In genomic region chr11:122979815-122980656, GRCh38 we compare ENCODE assay signal across 26 cellular contexts. TPM values are rescaled to one million over a fixed set of nuclear protein-coding genes. Genes with fewer than 3 reads are reported as not detected.
DNase-seq lines count a peak whose midpoint lies in the region; ATAC-seq and TF ChIP-seq lines count a peak whose summit lies in the region.
"Had no signal": no experiment of that assay in that cellular context is flagged by ENCODE, and none has a peak within 500 bp of the region (broad histone marks: within the 10 kb centered on the region; RNA-seq: fewer than 3 reads in every experiment).

No MANE protein-coding gene starts in this region.

- H4K8ac ChIP-seq in mesendoderm (ENCODE audit: low read depth, low read length) = no peak overlapping the region

- H3K9me3 Mint-ChIP-seq in activated T-cell treated with anti-CD3 and anti-CD28 coated beads, Interleukin-2, amount 50 U/mL, for 72 hours = no peaks in the 10 kb centered on the region
- H3K9me3 Mint-ChIP-seq in activated T-cell treated with anti-CD3 and anti-CD28 coated beads, Interleukin-2, amount 50 U/mL, for 4 hours = no peaks in the 10 kb centered on the region
- H3K9me3 Mint-ChIP-seq in activated T-helper 1 cell treated with anti-CD3 and anti-CD28 coated beads, Interleukin-12 subunit alpha, Interleukin-12 subunit beta, Interleukin-2, Interleukin-4 antibody, amounts not matched to agents 30 ng/mL and 10 ng/mL and 1 ng/mL, durations not matched to agents 14 hours and 24 hours and 36 hours = no peaks in the 10 kb centered on the region
- H3K9me3 Mint-ChIP-seq in type B pancreatic cell = no peaks in the 10 kb centered on the region
- H3K9me3 Mint-ChIP-seq: activated B cell treated with CpG ODN at 0.5 μM for 24 hours; activated naive CD4-positive, alpha-beta T cell treated with anti-CD3 and anti-CD28 coated beads for 36 hours; CD8-positive, alpha-beta T cell; stimulated activated naive CD8-positive, alpha-beta T cell treated with anti-CD3 and anti-CD28 coated beads, Interleukin-15, Interleukin-2, amounts not matched to agents 100 ng/mL and 50 ng/mL, for 24 hours had no signal

- H2BK120ac ChIP-seq in mesendoderm (ENCODE audit: low read depth, low read length) = no peak overlapping the region

- peak overlapping the region; percentile 20 for H3K27ac Mint-ChIP-seq in activated T-cell treated with anti-CD3 and anti-CD28 coated beads, Interleukin-2, amount 50 U/mL, for 72 hours
- H3K27ac Mint-ChIP-seq in activated T-helper 1 cell treated with anti-CD3 and anti-CD28 coated beads, Interleukin-12 subunit alpha, Interleukin-12 subunit beta, Interleukin-2, Interleukin-4 antibody, amounts not matched to agents 30 ng/mL and 10 ng/mL and 1 ng/mL, durations not matched to agents 14 hours and 24 hours and 36 hours = peak overlapping the region; percentile 65
- H3K27ac Mint-ChIP-seq in type B pancreatic cell = no peak overlapping the region
- H3K27ac Mint-ChIP-seq: activated B cell treated with CpG ODN at 0.5 μM for 24 hours; activated naive CD4-positive, alpha-beta T cell treated with anti-CD3 and anti-CD28 coated beads for 36 hours; CD8-positive, alpha-beta T cell; stimulated activated naive CD8-positive, alpha-beta T cell treated with anti-CD3 and anti-CD28 coated beads, Interleukin-15, Interleukin-2, amounts not matched to agents 100 ng/mL and 50 ng/mL, for 24 hours had no signal

- peaks cover 96% of the 10 kb centered on the region for H3K27me3 Mint-ChIP-seq in activated T-cell treated with anti-CD3 and anti-CD28 coated beads, Interleukin-2, amount 50 U/mL, for 72 hours (ENCODE audit: low read depth)
- peaks cover 90% of the 10 kb centered on the region for H3K27me3 Mint-ChIP-seq in activated T-cell treated with anti-CD3 and anti-CD28 coated beads, Interleukin-2, amount 50 U/mL, for 4 hours (ENCODE audit: low read depth)
- H3K27me3 Mint-ChIP-seq in activated T-helper 1 cell treated with anti-CD3 and anti-CD28 coated beads, Interleukin-12 subunit alpha, Interleukin-12 subunit beta, Interleukin-2, Interleukin-4 antibody, amounts not matched to agents 30 ng/mL and 10 ng/mL and 1 ng/mL, durations not matched to agents 14 hours and 24 hours and 36 hours (ENCODE audit: insufficient read depth) = peaks cover 91% of the 10 kb centered on the region
- H3K27me3 Mint-ChIP-seq in type B pancreatic cell = peaks cover 99% of the 10 kb centered on the region

- H3K27ac ChIP-seq in mesendoderm (ENCODE audit: low read depth, low read length) = no peak overlapping the region
- H3K27ac ChIP-seq: brain microvascular endothelial cell, coronary artery, ovary had no signal

- ATAC-seq in activated T-cell treated with anti-CD3 and anti-CD28 coated beads, Interleukin-2, amount 50 U/mL, for 72 hours (replicated peaks in 1 of 2) = no peak
- no peak for ATAC-seq in activated T-cell treated with anti-CD3 and anti-CD28 coated beads, Interleukin-2, amount 50 U/mL, for 4 hours
- ATAC-seq: CD8-positive, alpha-beta T cell; left lobe of liver; sciatic nerve had no signal

- no peak overlapping the region for H2BK5ac ChIP-seq in mesendoderm (ENCODE audit: low read length)

- no peaks in the 10 kb centered on the region for H3K79me2 ChIP-seq in mesendoderm (ENCODE audit: control insufficient read depth, insufficient read depth, low read length)

- no peaks in the 10 kb centered on the region for H3K36me3 ChIP-seq in mesendoderm (ENCODE audit: control insufficient read depth, insufficient read depth, low read length)
- H3K36me3 ChIP-seq: brain microvascular endothelial cell, ovary had no signal

- no peaks in the 10 kb centered on the region for H3K79me1 ChIP-seq in mesendoderm (ENCODE audit: low read length)

- intact Hi-C loops in activated T-helper 1 cell treated with anti-CD3 and anti-CD28 coated beads, Interleukin-12 subunit alpha, Interleukin-12 subunit beta, Interleukin-2, Interleukin-4 antibody, amounts not matched to agents 30 ng/mL and 10 ng/mL and 1 ng/mL, durations not matched to agents 14 hours and 24 hours and 36 hours (cut with micrococcal nuclease) = loop anchor here (5.0 to 10.0 kb wide), 4 partner anchors 42 to 1865 kb away; partner anchors contain the start of genes JHY and SCN3B

- H3K18ac ChIP-seq in mesendoderm (ENCODE audit: low read length) = no peak overlapping the region

- no peak overlapping the region for H3K23ac ChIP-seq in mesendoderm (ENCODE audit: low read length)

- peak overlapping the region; percentile 2 to 54 for H3K4me3 Mint-ChIP-seq in activated T-cell treated with anti-CD3 and anti-CD28 coated beads, Interleukin-2, amount 50 U/mL, for 72 hours
- H3K4me3 Mint-ChIP-seq in activated T-cell treated with anti-CD3 and anti-CD28 coated beads, Interleukin-2, amount 50 U/mL, for 4 hours = no peak overlapping the region
- H3K4me3 Mint-ChIP-seq in activated T-helper 1 cell treated with anti-CD3 and anti-CD28 coated beads, Interleukin-12 subunit alpha, Interleukin-12 subunit beta, Interleukin-2, Interleukin-4 antibody, amounts not matched to agents 30 ng/mL and 10 ng/mL and 1 ng/mL, durations not matched to agents 14 hours and 24 hours and 36 hours = peak overlapping the region; percentile 22
- H3K4me3 Mint-ChIP-seq in type B pancreatic cell = peak overlapping the region; percentile 39
- H3K4me3 Mint-ChIP-seq: activated B cell treated with CpG ODN at 0.5 μM for 24 hours; activated naive CD4-positive, alpha-beta T cell treated with anti-CD3 and anti-CD28 coated beads for 36 hours; CD8-positive, alpha-beta T cell; stimulated activated naive CD8-positive, alpha-beta T cell treated with anti-CD3 and anti-CD28 coated beads, Interleukin-15, Interleukin-2, amounts not matched to agents 100 ng/mL and 50 ng/mL, for 24 hours had no signal

- H3K56ac ChIP-seq in mesendoderm (ENCODE audit: low read length) = no peak overlapping the region

- H3K4me1 Mint-ChIP-seq in activated T-cell treated with anti-CD3 and anti-CD28 coated beads, Interleukin-2, amount 50 U/mL, for 72 hours (ENCODE audit: low read depth) = peaks cover 57% of the 10 kb centered on the region
- H3K4me1 Mint-ChIP-seq in activated T-cell treated with anti-CD3 and anti-CD28 coated beads, Interleukin-2, amount 50 U/mL, for 4 hours (ENCODE audit: low read depth) = peaks cover 26% of the 10 kb centered on the region
- peaks cover 25% of the 10 kb centered on the region for H3K4me1 Mint-ChIP-seq in activated T-helper 1 cell treated with anti-CD3 and anti-CD28 coated beads, Interleukin-12 subunit alpha, Interleukin-12 subunit beta, Interleukin-2, Interleukin-4 antibody, amounts not matched to agents 30 ng/mL and 10 ng/mL and 1 ng/mL, durations not matched to agents 14 hours and 24 hours and 36 hours (ENCODE audit: low read depth)
- peaks cover 19% of the 10 kb centered on the region for H3K4me1 Mint-ChIP-seq in type B pancreatic cell (ENCODE audit: unreplicated experiment)

- no peak overlapping the region for H3K4me3 ChIP-seq in mesendoderm (ENCODE audit: low read length)
- H3K4me3 ChIP-seq: coronary artery, ovary had no signal

- H4K5ac ChIP-seq in mesendoderm (ENCODE audit: low read length) = no peak overlapping the region

- H2BK15ac ChIP-seq in mesendoderm (replicated peaks; ENCODE audit: low read depth) = no peak overlapping the region

- peaks cover 3 to 4% of the 10 kb centered on the region in 2 donors for H3K36me3 Mint-ChIP-seq in activated T-cell treated with anti-CD3 and anti-CD28 coated beads, Interleukin-2, amount 50 U/mL, for 72 hours (ENCODE audit: insufficient read depth in 2 of 2)
- no peaks in the 10 kb centered on the region for H3K36me3 Mint-ChIP-seq in activated T-cell treated with anti-CD3 and anti-CD28 coated beads, Interleukin-2, amount 50 U/mL, for 4 hours (ENCODE audit: insufficient read depth)
- peaks cover 6% of the 10 kb centered on the region for H3K36me3 Mint-ChIP-seq in activated T-helper 1 cell treated with anti-CD3 and anti-CD28 coated beads, Interleukin-12 subunit alpha, Interleukin-12 subunit beta, Interleukin-2, Interleukin-4 antibody, amounts not matched to agents 30 ng/mL and 10 ng/mL and 1 ng/mL, durations not matched to agents 14 hours and 24 hours and 36 hours (ENCODE audit: low read depth)
- no peaks in the 10 kb centered on the region for H3K36me3 Mint-ChIP-seq in type B pancreatic cell
- H3K36me3 Mint-ChIP-seq: CD8-positive, alpha-beta T cell had no signal

- H3K9ac ChIP-seq in mesendoderm (ENCODE audit: low read length) = no peak overlapping the region

- no peak overlapping the region for H2AK5ac ChIP-seq in mesendoderm (ENCODE audit: low read length)

- no peaks in the 10 kb centered on the region for H3K4me1 ChIP-seq in mesendoderm (ENCODE audit: control insufficient read depth, low read depth, low read length)

- no CpG with 5 or more reads among the region's 29 CpGs for WGBS in mesendoderm (ENCODE audit: extremely low coverage, insufficient coverage, low lambda C conversion rate)

- no peak overlapping the region for H3K4ac ChIP-seq in mesendoderm (ENCODE audit: low read depth, low read length)

- peaks cover 68% of the 10 kb centered on the region for H3K27me3 ChIP-seq in mesendoderm (ENCODE audit: insufficient read depth, low read length, poor library complexity)
- H3K27me3 ChIP-seq: ovary had no signal

- H3K4me2 ChIP-seq in mesendoderm (ENCODE audit: low read length) = no peak overlapping the region

- no peak for TF ChIP-seq CTCF in type B pancreatic cell (conservative IDR thresholded peaks at IDR 0.05)

- no peak for DNase-seq in activated T-cell treated with anti-CD3 and anti-CD28 coated beads, Interleukin-2, amount 50 U/mL, for 72 hours
- no peak for DNase-seq in activated T-cell treated with anti-CD3 and anti-CD28 coated beads, Interleukin-2, amount 50 U/mL, for 4 hours
- no peak for DNase-seq in activated T-helper 1 cell treated with anti-CD3 and anti-CD28 coated beads, Interleukin-12 subunit alpha, Interleukin-12 subunit beta, Interleukin-2, Interleukin-4 antibody, amounts not matched to agents 30 ng/mL and 10 ng/mL and 1 ng/mL, durations not matched to agents 14 hours and 24 hours and 36 hours (ENCODE audit: low spot score)
- DNase-seq in mesendoderm = peak; percentile 29
- DNase-seq in type B pancreatic cell (ENCODE audit: extremely low spot score, unreplicated experiment) = no peak
- DNase-seq in HPDE6-E6E7 (ENCODE audit: extremely low spot score) = no peak
- DNase-seq in kidney tubule cell (ENCODE audit: low spot score) = no peak
- no peak for DNase-seq in NOMO-1 (lab: John Stamatoyannopoulos, UW; ENCODE audit: unreplicated experiment in 2 of 2)
- DNase-seq: activated B cell treated with CpG ODN at 0.5 μM for 24 hours; activated CD8-positive, alpha-beta memory T cell treated with anti-CD3 and anti-CD28 coated beads, Interleukin-2, amount 50 U/mL, for 4 hours; activated naive CD4-positive, alpha-beta T cell treated with anti-CD3 and anti-CD28 coated beads for 36 hours; brain microvascular endothelial cell; CD8-positive, alpha-beta T cell; DND-41; GOT3; NCI-H2029 treated with DMSO at 0.1 percent for 48 hours; NCI-H524 treated with DMSO at 0.1 percent for 48 hours; ovary; SIG-M5; T-helper 2 cell had no signal

RNA-seq across cellular contexts. Expression of gene BSX, which starts 1.6 kb away (rescaled TPM):
- total RNA-seq in activated T-cell treated with anti-CD3 and anti-CD28 coated beads, Interleukin-2, amount 50 U/mL, for 72 hours = not detected
- total RNA-seq in activated T-cell treated with anti-CD3 and anti-CD28 coated beads, Interleukin-2, amount 50 U/mL, for 4 hours = not detected
- not detected in 2 replicates for total RNA-seq in activated T-helper 1 cell treated with anti-CD3 and anti-CD28 coated beads, Interleukin-12 subunit alpha, Interleukin-12 subunit beta, Interleukin-2, Interleukin-4 antibody, amounts not matched to agents 30 ng/mL and 10 ng/mL and 1 ng/mL, durations not matched to agents 14 hours and 24 hours and 36 hours
- not detected for polyA plus RNA-seq in mesendoderm (2013, experiment 1 of 2)
- polyA plus RNA-seq in mesendoderm (2013, experiment 2 of 2) = not detected
- not detected in 2 replicates for total RNA-seq in type B pancreatic cell (ENCODE audit: low replicate concordance)
- total RNA-seq: activated B cell treated with CpG ODN at 0.5 μM for 24 hours; activated naive CD4-positive, alpha-beta T cell treated with anti-CD3 and anti-CD28 coated beads for 36 hours; CD8-positive, alpha-beta T cell; left lobe of liver; mucosa of gallbladder; ovary; sciatic nerve; ureter had no signal
- polyA plus RNA-seq: ovary had no signal
